Comparison of ENCODE assay signal across 37 cellular contexts in genomic region chr2:84731185-84731584, GRCh38.
"Had no signal": no experiment of that assay in that cellular context is flagged by ENCODE, and none has a peak within 500 bp of the region (broad histone marks: within the 10 kb centered on the region; RNA-seq: fewer than 3 reads in every experiment).

No MANE protein-coding gene starts in this region.

- ATAC-seq: activated naive CD4-positive, alpha-beta T cell treated with anti-CD3 and anti-CD28 coated beads, Interleukin-2, amount 50 U/mL, for 72 hours; activated naive CD8-positive, alpha-beta T cell treated with anti-CD3 and anti-CD28 coated beads, Interleukin-2, amount 50 U/mL, for 24 hours; activated T-cell treated with anti-CD3 and anti-CD28 coated beads, Interleukin-2, amount 50 U/mL, for 4 hours; activated T-cell treated with anti-CD3 and anti-CD28 coated beads, Interleukin-2, amount 50 U/mL, for 72 hours; activated T-helper 17 cell treated with anti-CD3 and anti-CD28 coated beads, Interleukin-2, amount 50 U/mL, for 72 hours; body of pancreas had no signal

- H3K27me3 Mint-ChIP-seq: activated naive CD4-positive, alpha-beta T cell treated with anti-CD3 and anti-CD28 coated beads, Interleukin-2, amount 10 ng/mL, durations not matched to agents 7 days and 5 days; activated naive CD4-positive, alpha-beta T cell treated with anti-CD3 and anti-CD28 coated beads, Interleukin-2, amount 50 U/mL, for 24 hours; activated naive CD8-positive, alpha-beta T cell; activated naive CD8-positive, alpha-beta T cell treated with anti-CD3 and anti-CD28 coated beads for 36 hours; activated naive CD8-positive, alpha-beta T cell treated with anti-CD3 and anti-CD28 coated beads, Interleukin-2, amount 10 ng/mL, durations not matched to agents 7 days and 5 days; activated naive CD8-positive, alpha-beta T cell treated with anti-CD3 and anti-CD28 coated beads, Interleukin-2, amount 50 U/mL, for 24 hours; activated T-cell treated with anti-CD3 and anti-CD28 coated beads, Interleukin-2, amount 50 U/mL, for 24 hours; activated T-helper 17 cell treated with anti-CD3 and anti-CD28 coated beads, Interleukin-2, amount 50 U/mL, for 72 hours; brain; central memory CD8-positive, alpha-beta T cell had no signal

- H3K4me3 Mint-ChIP-seq: activated naive CD4-positive, alpha-beta T cell treated with anti-CD3 and anti-CD28 coated beads for 36 hours; activated naive CD4-positive, alpha-beta T cell treated with anti-CD3 and anti-CD28 coated beads, Interleukin-2, amount 10 ng/mL, durations not matched to agents 7 days and 5 days; activated naive CD4-positive, alpha-beta T cell treated with anti-CD3 and anti-CD28 coated beads, Interleukin-2, amount 50 U/mL, for 24 hours; activated naive CD8-positive, alpha-beta T cell; activated naive CD8-positive, alpha-beta T cell treated with anti-CD3 and anti-CD28 coated beads for 36 hours; activated naive CD8-positive, alpha-beta T cell treated with anti-CD3 and anti-CD28 coated beads, Interleukin-2, amount 10 ng/mL, durations not matched to agents 7 days and 5 days; activated naive CD8-positive, alpha-beta T cell treated with anti-CD3 and anti-CD28 coated beads, Interleukin-2, amount 50 U/mL, for 24 hours; activated T-cell treated with anti-CD3 and anti-CD28 coated beads, Interleukin-2, amount 50 U/mL, for 24 hours; activated T-cell treated with anti-CD3 and anti-CD28 coated beads, Interleukin-2, amount 50 U/mL, for 4 hours; activated T-cell treated with anti-CD3 and anti-CD28 coated beads, Interleukin-2, amount 50 U/mL, for 72 hours; activated T-helper 1 cell treated with anti-CD3 and anti-CD28 coated beads, Interleukin-12 subunit alpha, Interleukin-12 subunit beta, Interleukin-2, Interleukin-4 antibody, amounts not matched to agents 30 ng/mL and 10 ng/mL and 1 ng/mL, durations not matched to agents 14 hours and 24 hours and 36 hours; activated T-helper 17 cell treated with anti-CD3 and anti-CD28 coated beads, Interleukin-2, amount 50 U/mL, for 72 hours; brain; central memory CD8-positive, alpha-beta T cell had no signal

- H3K36me3 ChIP-seq: adrenal gland, ascending aorta, brain microvascular endothelial cell, breast epithelium, cardiac muscle cell had no signal

- H3K4me1 ChIP-seq: adrenal gland, ascending aorta, body of pancreas, breast epithelium had no signal

- DNase-seq: activated effector memory CD4-positive, alpha-beta T cell treated with anti-CD3 and anti-CD28 coated beads, Interleukin-2, amount 50 U/mL, for 16 hours; activated gamma-delta T cell; activated gamma-delta T cell treated with Interleukin-2 at 50 U/mL for 16 hours; activated naive CD4-positive, alpha-beta T cell; activated naive CD4-positive, alpha-beta T cell treated with anti-CD3 and anti-CD28 coated beads for 36 hours; activated naive CD4-positive, alpha-beta T cell treated with anti-CD3 and anti-CD28 coated beads, Interleukin-2, amount 10 ng/mL, durations not matched to agents 7 days and 5 days; activated naive CD4-positive, alpha-beta T cell treated with anti-CD3 and anti-CD28 coated beads, Interleukin-2, amount 50 U/mL, for 16 hours; activated naive CD4-positive, alpha-beta T cell treated with Interleukin-2 at 50 U/mL for 16 hours; activated naive CD8-positive, alpha-beta T cell treated with anti-CD3 and anti-CD28 coated beads for 36 hours; activated naive CD8-positive, alpha-beta T cell treated with anti-CD3 and anti-CD28 coated beads, Interleukin-2, amount 10 ng/mL, durations not matched to agents 7 days and 5 days; activated naive CD8-positive, alpha-beta T cell treated with anti-CD3 and anti-CD28 coated beads, Interleukin-2, amount 50 U/mL, for 24 hours; activated T-cell treated with anti-CD3 and anti-CD28 coated beads for 4 hours; activated T-cell treated with anti-CD3 and anti-CD28 coated beads, Interleukin-2, amount 50 U/mL, for 1 hour; activated T-cell treated with anti-CD3 and anti-CD28 coated beads, Interleukin-2, amount 50 U/mL, for 24 hours; activated T-cell treated with anti-CD3 and anti-CD28 coated beads, Interleukin-2, amount 50 U/mL, for 4 hours; activated T-cell treated with anti-CD3 and anti-CD28 coated beads, Interleukin-2, amount 50 U/mL, for 48 hours; activated T-cell treated with anti-CD3 and anti-CD28 coated beads, Interleukin-2, amount 50 U/mL, for 72 hours; adrenal gland; amniotic stem cell; amygdala; anterior cingulate cortex; body of pancreas; brain microvascular endothelial cell; caudate nucleus; central memory CD4-positive, alpha-beta T cell; cerebellar nuclear complex had no signal

- H3K27me3 ChIP-seq: adrenal gland, ascending aorta, body of pancreas, brain microvascular endothelial cell, breast epithelium, cardiac muscle cell had no signal

- H3K27ac ChIP-seq: adrenal gland, ascending aorta, body of pancreas, brain microvascular endothelial cell, breast epithelium, cardiac muscle cell had no signal

- H3K9me3 Mint-ChIP-seq: activated T-cell treated with anti-CD3 and anti-CD28 coated beads, Interleukin-2, amount 50 U/mL, for 4 hours; activated T-helper 17 cell treated with anti-CD3 and anti-CD28 coated beads, Interleukin-2, amount 50 U/mL, for 72 hours; activated T-helper 2 cell treated with anti-CD3 and anti-CD28 coated beads, Interferon-gamma antibody, Interleukin-2, Interleukin-4, amounts not matched to agents 10 μg/mL and 5 μg/mL and 100 μg/mL, durations not matched to agents 14 hours and 24 hours and 36 hours; central memory CD8-positive, alpha-beta T cell had no signal

- H3K4me1 Mint-ChIP-seq: activated T-helper 17 cell treated with anti-CD3 and anti-CD28 coated beads, Interleukin-2, amount 50 U/mL, for 72 hours; brain had no signal

- H3K27ac Mint-ChIP-seq: activated naive CD4-positive, alpha-beta T cell treated with anti-CD3 and anti-CD28 coated beads for 36 hours; activated naive CD4-positive, alpha-beta T cell treated with anti-CD3 and anti-CD28 coated beads, Interleukin-2, amount 10 ng/mL, durations not matched to agents 7 days and 5 days; activated naive CD4-positive, alpha-beta T cell treated with anti-CD3 and anti-CD28 coated beads, Interleukin-2, amount 50 U/mL, for 24 hours; activated naive CD4-positive, alpha-beta T cell treated with anti-CD3 and anti-CD28 coated beads, Interleukin-2, amount 50 U/mL, for 72 hours; activated naive CD8-positive, alpha-beta T cell; activated naive CD8-positive, alpha-beta T cell treated with anti-CD3 and anti-CD28 coated beads for 36 hours; activated naive CD8-positive, alpha-beta T cell treated with anti-CD3 and anti-CD28 coated beads, Interleukin-2, amount 10 ng/mL, durations not matched to agents 7 days and 5 days; activated naive CD8-positive, alpha-beta T cell treated with anti-CD3 and anti-CD28 coated beads, Interleukin-2, amount 50 U/mL, for 24 hours; activated T-cell treated with anti-CD3 and anti-CD28 coated beads, Interleukin-2, amount 50 U/mL, for 24 hours; activated T-cell treated with anti-CD3 and anti-CD28 coated beads, Interleukin-2, amount 50 U/mL, for 72 hours; activated T-helper 1 cell treated with anti-CD3 and anti-CD28 coated beads, Interleukin-12 subunit alpha, Interleukin-12 subunit beta, Interleukin-2, Interleukin-4 antibody, amounts not matched to agents 30 ng/mL and 10 ng/mL and 1 ng/mL, durations not matched to agents 14 hours and 24 hours and 36 hours; activated T-helper 17 cell treated with anti-CD3 and anti-CD28 coated beads, Interleukin-2, amount 50 U/mL, for 72 hours; activated T-helper 2 cell treated with anti-CD3 and anti-CD28 coated beads, Interferon-gamma antibody, Interleukin-2, Interleukin-4, amounts not matched to agents 10 μg/mL and 5 μg/mL and 100 μg/mL, durations not matched to agents 14 hours and 24 hours and 36 hours; brain had no signal

- H3K36me3 Mint-ChIP-seq: activated naive CD4-positive, alpha-beta T cell treated with anti-CD3 and anti-CD28 coated beads, Interleukin-2, amount 10 ng/mL, durations not matched to agents 7 days and 5 days; brain had no signal

- H3K9me3 ChIP-seq: adrenal gland, ascending aorta, body of pancreas had no signal

- H3K4me3 ChIP-seq: adrenal gland, ascending aorta, body of pancreas, breast epithelium, cardiac muscle cell had no signal
